ENCODE assay signal across 3 cellular contexts in the genomic region with DNA sequence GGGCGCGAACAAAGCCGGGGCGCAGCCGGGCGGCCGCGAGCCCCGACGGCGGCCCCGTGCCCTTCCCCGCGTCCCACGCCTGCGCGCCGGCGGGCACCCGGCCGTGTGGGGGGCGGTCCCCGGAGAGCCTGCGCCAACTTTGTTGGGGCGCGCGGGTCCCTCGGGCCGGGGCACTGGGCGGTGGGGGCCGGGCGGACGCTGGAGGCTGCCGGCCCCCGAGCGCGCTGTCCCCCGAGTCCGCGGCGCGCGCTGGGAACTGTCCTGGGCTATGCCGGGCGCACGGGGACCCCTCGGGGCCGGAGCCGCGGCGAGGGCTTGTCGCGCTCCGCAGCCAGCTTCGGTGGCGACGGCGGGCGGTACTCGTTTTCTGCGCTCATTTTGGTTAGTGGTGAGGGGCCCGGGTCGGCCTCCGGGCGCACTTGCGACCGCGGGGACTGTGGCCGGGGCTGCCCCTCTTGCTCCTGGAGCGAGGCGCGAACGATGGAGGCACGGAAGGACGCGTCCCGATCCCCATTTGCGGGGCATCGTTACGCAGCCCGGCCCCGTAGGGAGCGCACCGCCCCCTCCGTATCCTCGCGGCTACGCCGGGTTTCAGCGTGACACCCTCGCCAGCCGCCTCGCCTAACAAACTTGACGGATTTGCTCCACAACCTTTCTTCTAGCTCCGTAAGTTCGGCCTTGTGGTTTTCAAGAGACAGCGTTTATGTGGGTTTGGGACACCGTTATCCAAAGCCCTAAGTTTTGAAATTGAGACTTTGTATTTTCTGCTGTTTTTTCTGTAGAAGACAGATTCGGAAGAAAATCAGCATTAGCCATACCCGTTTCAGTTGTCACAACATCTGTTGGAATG.
TF ChIP-seq lines count a peak whose summit lies in the region.

No MANE protein-coding gene starts in this region.

TF ChIP-seq in GM12891, 5 proteins besides CTCF, POLR2A, EP300 and RAD21:
- TF ChIP-seq PAX5 (IDR thresholded peaks at IDR 0.05; ENCODE audit: insufficient read depth, low read length, severe bottlenecking) (no peak), SPI1 (IDR thresholded peaks at IDR 0.05; ENCODE audit: low read depth, low read length) (no peak), POU2F2 (IDR thresholded peaks at IDR 0.05; ENCODE audit: low read depth, low read length) (no peak), POLR2AphosphoS5 (IDR thresholded peaks at IDR 0.05; ENCODE audit: low read depth, low read length) (no peak), TAF1 (IDR thresholded peaks at IDR 0.05; ENCODE audit: low read depth, low read length) (no peak)

TF ChIP-seq in HEK293, 187 proteins besides CTCF, POLR2A, EP300 and RAD21 (continues in another document):
- peak; percentile 87 for TF ChIP-seq ZBTB20 (tag by site-specific recombination; IDR thresholded peaks at IDR 0.05)
- TF ChIP-seq ZBTB7A (tag by site-specific recombination; IDR thresholded peaks at IDR 0.05; ENCODE audit: low read depth) = 0 out of 2 replicates have a peak, but pooled peaks have one; percentile 52
- no peak for TF ChIP-seq ZNF266 (tag by site-specific recombination; IDR thresholded peaks at IDR 0.05; ENCODE audit: low read depth)
- TF ChIP-seq MYNN (tag by site-specific recombination; IDR thresholded peaks at IDR 0.05; ENCODE audit: borderline replicate concordance) = no peak
- peak; percentile 59 for TF ChIP-seq SP2 (tag by site-specific recombination; IDR thresholded peaks at IDR 0.05)
- TF ChIP-seq ZNF677 (tag by site-specific recombination; IDR thresholded peaks at IDR 0.05) = no peak
- no peak for TF ChIP-seq MEIS1 (CRISPR knock-in tag; IDR thresholded peaks at IDR 0.05; ENCODE audit: borderline replicate concordance)
- TF ChIP-seq ZNF629 (tag by site-specific recombination; IDR thresholded peaks at IDR 0.05) = 0 out of 2 replicates have a peak, but pooled peaks have one; percentile 24
- TF ChIP-seq, protein P1, sequence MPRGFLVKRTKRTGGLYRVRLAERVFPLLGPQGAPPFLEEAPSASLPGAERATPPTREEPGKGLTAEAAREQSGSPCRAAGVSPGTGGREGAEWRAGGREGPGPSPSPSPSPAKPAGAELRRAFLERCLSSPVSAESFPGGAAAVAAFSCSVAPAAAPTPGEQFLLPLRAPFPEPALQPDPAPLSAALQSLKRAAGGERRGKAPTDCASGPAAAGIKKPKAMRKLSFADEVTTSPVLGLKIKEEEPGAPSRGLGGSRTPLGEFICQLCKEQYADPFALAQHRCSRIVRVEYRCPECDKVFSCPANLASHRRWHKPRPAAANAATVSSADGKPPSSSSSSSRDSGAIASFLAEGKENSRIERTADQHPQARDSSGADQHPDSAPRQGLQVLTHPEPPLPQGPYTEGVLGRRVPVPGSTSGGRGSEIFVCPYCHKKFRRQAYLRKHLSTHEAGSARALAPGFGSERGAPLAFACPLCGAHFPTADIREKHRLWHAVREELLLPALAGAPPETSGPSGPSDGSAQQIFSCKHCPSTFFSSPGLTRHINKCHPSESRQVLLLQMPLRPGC (tag by site-specific recombination; IDR thresholded peaks at IDR 0.05) = no peak
- TF ChIP-seq ZEB2 (tag by site-specific recombination; IDR thresholded peaks at IDR 0.05) = peak; percentile 72; the same call in 1 of the 2 replicates
- TF ChIP-seq ZNF140 (tag by site-specific recombination; IDR thresholded peaks at IDR 0.05) = no peak
- TF ChIP-seq ZNF561 (tag by site-specific recombination; IDR thresholded peaks at IDR 0.05; ENCODE audit: borderline replicate concordance) = 0 out of 2 replicates have a peak, but pooled peaks have one; percentile 39
- no peak for TF ChIP-seq OSR2 (tag by site-specific recombination; IDR thresholded peaks at IDR 0.05)
- 0 out of 2 replicates have a peak, but pooled peaks have one; percentile 16 for TF ChIP-seq ZNF391 (tag by site-specific recombination; IDR thresholded peaks at IDR 0.05; ENCODE audit: borderline replicate concordance, low read depth)
- TF ChIP-seq ZBTB48 (tag by site-specific recombination; IDR thresholded peaks at IDR 0.05) = 0 out of 2 replicates have a peak, but pooled peaks have one; percentile 32
- TF ChIP-seq ZNF426 (tag by site-specific recombination; IDR thresholded peaks at IDR 0.05) = no peak
- TF ChIP-seq, protein P2, sequence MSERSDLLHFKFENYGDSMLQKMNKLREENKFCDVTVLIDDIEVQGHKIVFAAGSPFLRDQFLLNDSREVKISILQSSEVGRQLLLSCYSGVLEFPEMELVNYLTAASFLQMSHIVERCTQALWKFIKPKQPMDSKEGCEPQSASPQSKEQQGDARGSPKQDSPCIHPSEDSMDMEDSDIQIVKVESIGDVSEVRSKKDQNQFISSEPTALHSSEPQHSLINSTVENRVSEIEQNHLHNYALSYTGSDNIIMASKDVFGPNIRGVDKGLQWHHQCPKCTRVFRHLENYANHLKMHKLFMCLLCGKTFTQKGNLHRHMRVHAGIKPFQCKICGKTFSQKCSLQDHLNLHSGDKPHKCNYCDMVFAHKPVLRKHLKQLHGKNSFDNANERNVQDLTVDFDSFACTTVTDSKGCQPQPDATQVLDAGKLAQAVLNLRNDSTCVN (tag by site-specific recombination; optimal IDR thresholded peaks at IDR 0.05) = peak; percentile 94
- peak; percentile 73 for TF ChIP-seq KLF9 (tag by site-specific recombination; IDR thresholded peaks at IDR 0.05; ENCODE audit: low read depth)
- TF ChIP-seq ZBTB21 (tag by site-specific recombination; IDR thresholded peaks at IDR 0.05) = no peak
- TF ChIP-seq, protein P3, sequence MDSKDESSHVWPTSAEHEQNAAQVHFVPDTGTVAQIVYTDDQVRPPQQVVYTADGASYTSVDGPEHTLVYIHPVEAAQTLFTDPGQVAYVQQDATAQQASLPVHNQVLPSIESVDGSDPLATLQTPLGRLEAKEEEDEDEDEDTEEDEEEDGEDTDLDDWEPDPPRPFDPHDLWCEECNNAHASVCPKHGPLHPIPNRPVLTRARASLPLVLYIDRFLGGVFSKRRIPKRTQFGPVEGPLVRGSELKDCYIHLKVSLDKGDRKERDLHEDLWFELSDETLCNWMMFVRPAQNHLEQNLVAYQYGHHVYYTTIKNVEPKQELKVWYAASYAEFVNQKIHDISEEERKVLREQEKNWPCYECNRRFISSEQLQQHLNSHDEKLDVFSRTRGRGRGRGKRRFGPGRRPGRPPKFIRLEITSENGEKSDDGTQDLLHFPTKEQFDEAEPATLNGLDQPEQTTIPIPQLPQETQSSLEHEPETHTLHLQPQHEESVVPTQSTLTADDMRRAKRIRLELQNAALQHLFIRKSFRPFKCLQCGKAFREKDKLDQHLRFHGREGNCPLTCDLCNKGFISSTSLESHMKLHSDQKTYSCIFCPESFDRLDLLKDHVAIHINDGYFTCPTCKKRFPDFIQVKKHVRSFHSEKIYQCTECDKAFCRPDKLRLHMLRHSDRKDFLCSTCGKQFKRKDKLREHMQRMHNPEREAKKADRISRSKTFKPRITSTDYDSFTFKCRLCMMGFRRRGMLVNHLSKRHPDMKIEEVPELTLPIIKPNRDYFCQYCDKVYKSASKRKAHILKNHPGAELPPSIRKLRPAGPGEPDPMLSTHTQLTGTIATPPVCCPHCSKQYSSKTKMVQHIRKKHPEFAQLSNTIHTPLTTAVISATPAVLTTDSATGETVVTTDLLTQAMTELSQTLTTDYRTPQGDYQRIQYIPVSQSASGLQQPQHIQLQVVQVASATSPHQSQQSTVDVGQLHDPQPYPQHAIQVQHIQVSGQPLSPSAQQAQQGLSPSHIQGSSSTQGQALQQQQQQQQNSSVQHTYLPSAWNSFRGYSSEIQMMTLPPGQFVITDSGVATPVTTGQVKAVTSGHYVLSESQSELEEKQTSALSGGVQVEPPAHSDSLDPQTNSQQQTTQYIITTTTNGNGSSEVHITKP (tag by site-specific recombination; IDR thresholded peaks at IDR 0.05) = 0 out of 2 replicates have a peak, but pooled peaks have one; percentile 18
- TF ChIP-seq ZNF585B (tag by site-specific recombination; IDR thresholded peaks at IDR 0.05) = no peak
- TF ChIP-seq ZNF350 (tag by site-specific recombination; IDR thresholded peaks at IDR 0.05) = no peak

TF ChIP-seq in endothelial cell of umbilical vein, 7 proteins besides CTCF, POLR2A, EP300 and RAD21:
- TF ChIP-seq POLR2AphosphoS5 (IDR thresholded peaks at IDR 0.05; ENCODE audit: insufficient read depth, low read depth, low read length) (peak; percentile 19), FOS (IDR thresholded peaks at IDR 0.05; ENCODE audit: borderline replicate concordance, insufficient read depth, low read length) (no peak)
TF ChIP-seq in endothelial cell of umbilical vein: peak in this region for 1.
